Comparison of ENCODE assay signal across 26 cellular contexts in the genomic region with DNA sequence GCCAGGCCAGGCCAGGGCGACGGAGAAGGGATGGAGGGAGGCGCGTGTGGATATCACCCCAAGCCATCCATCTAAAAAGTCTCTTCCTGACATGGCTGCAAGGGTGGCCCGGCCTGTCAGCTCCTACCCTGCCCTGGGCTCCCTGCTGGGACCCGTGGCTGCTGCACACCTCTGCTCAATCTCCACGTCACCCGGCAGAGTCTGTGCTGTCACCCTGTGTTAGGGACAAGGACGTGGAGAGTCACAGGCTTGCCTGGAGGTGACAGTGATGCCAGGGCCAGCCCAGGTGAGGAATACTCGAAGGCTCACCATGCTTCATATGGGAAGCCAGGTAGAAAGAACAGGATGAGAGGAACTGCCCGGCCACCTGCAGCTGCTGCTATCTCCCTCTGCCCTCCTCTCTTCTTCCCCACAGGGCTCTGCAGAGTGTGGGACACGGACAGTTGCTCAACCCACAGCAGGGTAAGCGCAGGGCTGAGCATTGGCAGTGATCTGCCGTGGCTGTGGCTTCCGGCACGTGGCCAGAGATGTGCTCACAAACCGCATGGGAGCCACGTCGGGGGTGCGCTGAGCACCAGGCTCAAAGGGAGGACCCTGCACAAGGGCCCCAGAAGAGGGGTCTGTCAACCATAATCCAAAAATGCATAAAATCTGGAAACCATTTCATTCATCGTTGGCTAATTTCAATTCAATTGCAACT.
A peak's percentile ranks its signal among the peaks of the same experiment; 100 is the strongest.
DNase-seq lines count a peak whose midpoint lies in the region; ATAC-seq and TF ChIP-seq lines count a peak whose summit lies in the region.
"Had no signal": no experiment of that assay in that cellular context is flagged by ENCODE, and none has a peak within 500 bp of the region (broad histone marks: within the 10 kb centered on the region; RNA-seq: fewer than 3 reads in every experiment).

No MANE protein-coding gene starts in this region.

- H3K27ac ChIP-seq in coronary artery (no peak overlapping the region), transverse colon (peak overlapping the region in 1 of 4 donors; percentile 34)
- H3K27ac ChIP-seq: testis had no signal

- in situ Hi-C loops in transverse colon (cut with MboI; ENCODE audit: low pct_ligation_motif_present in 1 of 4, low pct_unique_long_range_greater_than_20kb in 1 of 4, low sequenced_read_pairs in 3 of 4), result no loop called here

- TF ChIP-seq POLR2A in transverse colon (IDR thresholded peaks at IDR 0.05), result no peak

- TF ChIP-seq EP300 in transverse colon (IDR thresholded peaks at IDR 0.05; ENCODE audit: low read depth), result no peak

- H3K4me1 ChIP-seq in transverse colon, result peaks cover 0 to 5% (median 0%) of the 10 kb centered on the region in 4 donors
- H3K4me1 ChIP-seq: testis had no signal

- TF ChIP-seq CTCF in coronary artery (IDR thresholded peaks at IDR 0.05) (no peak), natural killer cell (IDR thresholded peaks at IDR 0.05) (no peak), transverse colon (IDR thresholded peaks at IDR 0.05) (no peak)

- no peaks in the 10 kb centered on the region for H3K36me3 Mint-ChIP-seq in natural killer cell
- H3K36me3 Mint-ChIP-seq: activated naive CD8-positive, alpha-beta T cell; naive thymus-derived CD4-positive, alpha-beta T cell; T-cell had no signal

- DNase-seq in activated CD4-positive, CD25-positive, alpha-beta regulatory T cell treated with anti-CD3 and anti-CD28 coated beads, Interleukin-2, amount 50 U/mL, for 72 hours, result peak; percentile 9
- no peak for DNase-seq in activated CD4-positive, CD25-positive, alpha-beta regulatory T cell (lab: John Stamatoyannopoulos, UW)
- DNase-seq in coronary artery (ENCODE audit: low spot score), result peak; percentile 49
- peak; percentile 7 for DNase-seq in natural killer cell
- DNase-seq in transverse colon, result peak; percentile 3
- no peak for DNase-seq in SHP77 (lab: John Stamatoyannopoulos, UW)
- DNase-seq in glomerular visceral epithelial cell (ENCODE audit: extremely low spot score), result no peak
- DNase-seq: 8988T; activated CD4-positive, alpha-beta T cell treated with anti-CD3 and anti-CD28 coated beads for 1 hour; activated CD8-positive, alpha-beta memory T cell treated with anti-CD3 and anti-CD28 coated beads for 24 hours; effector CD4-positive, alpha-beta T cell; erythroblast; hypothalamus; mesendoderm; NCI-H1694 treated with DMSO at 0.1 percent for 48 hours; NCI-H226; NCI-H748 treated with DMSO at 0.1 percent for 48 hours; SHP77 treated with DMSO at 0.1 percent for 48 hours; testis had no signal

- no peaks in the 10 kb centered on the region for H3K27me3 ChIP-seq in transverse colon
- H3K27me3 ChIP-seq: testis had no signal

- H3K36me3 ChIP-seq in transverse colon, result no peaks in the 10 kb centered on the region

- peaks cover 0 to 4% of the 10 kb centered on the region in 2 donors for H3K9me3 Mint-ChIP-seq in natural killer cell
- H3K9me3 Mint-ChIP-seq: central memory CD8-positive, alpha-beta T cell; T-cell had no signal

- peaks cover 30 to 35% of the 10 kb centered on the region in 2 donors for H3K27me3 Mint-ChIP-seq in natural killer cell (ENCODE audit: low read depth in 2 of 2)
- H3K27me3 Mint-ChIP-seq: activated naive CD8-positive, alpha-beta T cell had no signal

- H3K9me3 ChIP-seq in transverse colon, result no peaks in the 10 kb centered on the region
- H3K9me3 ChIP-seq: testis had no signal

- ATAC-seq in natural killer cell (no peak), GM19351 (IDR thresholded peaks at IDR 0.05; ENCODE audit: unreplicated experiment) (no peak)
- ATAC-seq: GM12878; naive thymus-derived CD4-positive, alpha-beta T cell; T-cell had no signal

- no peak overlapping the region for H3K27ac Mint-ChIP-seq in natural killer cell
- H3K27ac Mint-ChIP-seq: activated naive CD8-positive, alpha-beta T cell; B cell; naive thymus-derived CD4-positive, alpha-beta T cell; T-cell had no signal

- intact Hi-C loops in natural killer cell (cut with micrococcal nuclease) (no loop called here), transverse colon (cut with DNase I; ENCODE audit: low total_unique reads) (no loop called here)

- H3K4me1 Mint-ChIP-seq in natural killer cell, result no peaks in the 10 kb centered on the region
- H3K4me1 Mint-ChIP-seq: B cell; central memory CD8-positive, alpha-beta T cell; naive thymus-derived CD4-positive, alpha-beta T cell; T-cell had no signal

- 63 to 88% methylated on average over 1 to 20 of the region's 21 CpGs for WGBS in transverse colon (ENCODE audit: low coverage in 1 of 2), 2 donors

- no peak overlapping the region for H3K4me3 Mint-ChIP-seq in natural killer cell
- H3K4me3 Mint-ChIP-seq: activated naive CD8-positive, alpha-beta T cell; B cell; central memory CD8-positive, alpha-beta T cell; naive thymus-derived CD4-positive, alpha-beta T cell; T-cell had no signal

- no peak overlapping the region for H3K4me3 ChIP-seq in coronary artery
- no peak overlapping the region for H3K4me3 ChIP-seq in transverse colon
- H3K4me3 ChIP-seq: GM12878, testis had no signal

Comparison
In these comparisons a context has a peak if more than half of its experiments do, and no peak if none do; other contexts are left out.
1. DNase-seq: peak in activated CD4-positive, CD25-positive, alpha-beta regulatory T cell treated with anti-CD3 and anti-CD28 coated beads, Interleukin-2, amount 50 U/mL, for 72 hours (single experiment), coronary artery (single experiment), natural killer cell (single experiment) and transverse colon (single experiment); none in activated CD4-positive, CD25-positive, alpha-beta regulatory T cell (0 of 4), SHP77 (0 of 2) and glomerular visceral epithelial cell (single experiment).